ENCODE assay signal across 8 cellular contexts in the genomic region with DNA sequence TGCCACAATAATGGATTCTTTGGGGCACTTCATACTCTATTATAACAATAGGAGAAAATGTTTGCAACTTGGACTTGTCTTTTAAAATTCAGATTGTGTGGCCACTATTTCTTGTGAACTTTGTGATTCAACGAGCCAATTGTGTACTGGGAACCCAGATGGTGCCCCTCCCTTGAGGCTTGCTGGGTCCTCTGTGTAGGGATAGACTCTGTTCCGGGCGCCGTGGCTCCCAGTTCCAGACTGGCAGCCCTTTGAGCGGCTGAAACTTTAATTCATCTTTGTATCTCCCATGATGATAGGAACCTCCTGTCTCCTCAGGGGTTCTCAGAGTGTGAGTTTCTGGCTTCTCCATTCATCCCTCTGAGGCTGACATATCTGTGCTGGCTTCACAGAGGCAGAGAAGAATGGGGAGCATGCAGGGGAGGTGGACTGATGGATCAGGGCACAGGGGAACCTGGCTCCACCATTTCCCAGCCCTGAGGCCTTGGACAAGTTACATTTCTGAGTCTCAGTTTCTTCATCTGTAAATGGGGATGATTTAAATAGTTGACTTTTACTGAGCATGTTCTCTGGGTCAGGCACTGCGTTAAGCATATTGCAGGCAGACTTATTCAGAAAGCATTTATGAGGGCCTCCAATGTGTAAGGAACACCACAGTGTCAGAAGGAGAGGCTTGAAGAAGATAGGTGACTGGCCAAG. TPM values are rescaled to one million over a fixed set of nuclear protein-coding genes. Genes with fewer than 3 reads are reported as not detected.
DNase-seq lines count a peak whose midpoint lies in the region; ATAC-seq and TF ChIP-seq lines count a peak whose summit lies in the region.

No MANE protein-coding gene starts in this region.

- peak overlapping the region; percentile 99 for H3K27ac Mint-ChIP-seq in CD8-positive, alpha-beta T cell

- H3K4me3 Mint-ChIP-seq in CD8-positive, alpha-beta T cell, result peak overlapping the region; percentile 87

- no peaks in the 10 kb centered on the region for H4K20me1 ChIP-seq in PC-9 (ENCODE audit: insufficient read depth)

- H3K4me1 ChIP-seq in CD8-positive, alpha-beta T cell (ENCODE audit: insufficient read depth, low read length), result peaks cover 50% of the 10 kb centered on the region
- H3K4me1 ChIP-seq in PC-9 (replicated peaks; ENCODE audit: insufficient read depth) (peaks cover 40% of the 10 kb centered on the region), esophagus (ENCODE audit: control insufficient read depth in 2 of 2, insufficient read depth in 2 of 2, low read length in 1 of 2) (peaks cover 3 to 12% of the 10 kb centered on the region in 2 donors), psoas muscle (peaks cover 27% of the 10 kb centered on the region)

- peak overlapping the region; percentile 59; the same call in 1 of the 2 replicates for H3K4me2 ChIP-seq in PC-9

- no peaks in the 10 kb centered on the region for H3K79me2 ChIP-seq in PC-9 (ENCODE audit: low read depth)

- peaks cover 61% of the 10 kb centered on the region for H3K4me1 Mint-ChIP-seq in CD8-positive, alpha-beta T cell (ENCODE audit: low read depth)

- H3K27me3 ChIP-seq in CD8-positive, alpha-beta T cell (ENCODE audit: insufficient read depth, low read length), result no peaks in the 10 kb centered on the region
- H3K27me3 ChIP-seq in PC-9 (ENCODE audit: insufficient read depth, low read depth) (no peaks in the 10 kb centered on the region), esophagus (ENCODE audit: control insufficient read depth in 1 of 2, insufficient read depth in 2 of 2, low read length in 2 of 2) (no peaks in the 10 kb centered on the region), psoas muscle (ENCODE audit: insufficient read depth in 3 of 3, low read length in 2 of 3) (no peaks in the 10 kb centered on the region)

- no peak overlapping the region for H3K27ac ChIP-seq in CD8-positive, alpha-beta T cell (ENCODE audit: low read depth, low read length)
- H3K27ac ChIP-seq in PC-9 (peak overlapping the region; percentile 74), esophagus (ENCODE audit: low read depth in 2 of 2, low read length in 1 of 2) (peak overlapping the region; percentile 69 to 86), psoas muscle (peak overlapping the region; percentile 59)

- H2AFZ ChIP-seq in PC-9, result no peak overlapping the region

- peaks cover 9% of the 10 kb centered on the region for H3K36me3 Mint-ChIP-seq in CD8-positive, alpha-beta T cell

- no TSS peak for BruUV-seq in PC-9 (replicated peaks; lab: Mats Ljungman, UMichigan)

- no peaks in the 10 kb centered on the region for H3K36me3 ChIP-seq in CD8-positive, alpha-beta T cell (ENCODE audit: insufficient read depth, low read length)
- no peaks in the 10 kb centered on the region for H3K36me3 ChIP-seq in PC-9 (ENCODE audit: low read depth)
- H3K36me3 ChIP-seq in esophagus (ENCODE audit: control insufficient read depth in 2 of 2, insufficient read depth in 2 of 2, low read length in 1 of 2), result no peaks in the 10 kb centered on the region
- H3K36me3 ChIP-seq in psoas muscle (ENCODE audit: insufficient read depth in 1 of 2, low read depth in 1 of 2), result no peaks in the 10 kb centered on the region

- peaks cover 11% of the 10 kb centered on the region; the same call in 1 of the 2 replicates for H3F3A ChIP-seq in PC-9 (ENCODE audit: insufficient read depth, low read depth)

- peaks cover 6% of the 10 kb centered on the region for H3K9me3 ChIP-seq in CD8-positive, alpha-beta T cell (ENCODE audit: low read length)
- H3K9me3 ChIP-seq in PC-9 (ENCODE audit: insufficient read depth, low read depth) (no peaks in the 10 kb centered on the region), esophagus (ENCODE audit: control insufficient read depth in 2 of 2, insufficient read depth in 1 of 2, low read depth in 1 of 2, low read length in 1 of 2) (peaks cover 0 to 4% of the 10 kb centered on the region in 2 donors), psoas muscle (peaks cover 9% of the 10 kb centered on the region)

- TF ChIP-seq CTCF in CD8-positive, alpha-beta T cell (IDR thresholded peaks at IDR 0.05), result no peak
- TF ChIP-seq CTCF in PC-9 (conservative IDR thresholded peaks at IDR 0.05), result no peak
- TF ChIP-seq CTCF in psoas muscle (IDR thresholded peaks at IDR 0.05), result no peak

- H3K27me3 Mint-ChIP-seq in CD8-positive, alpha-beta T cell (ENCODE audit: low read depth), result no peaks in the 10 kb centered on the region

- ATAC-seq in CD8-positive, alpha-beta T cell, result no peak
- ATAC-seq in psoas muscle, result no peak
- ATAC-seq in GM21529 (IDR thresholded peaks at IDR 0.05; ENCODE audit: unreplicated experiment), result no peak

- H3K9me2 ChIP-seq in PC-9 (ENCODE audit: insufficient read depth), result no peaks in the 10 kb centered on the region

- no peak for DNase-seq in CD8-positive, alpha-beta T cell
- DNase-seq in PC-9, result no peak
- no peak for DNase-seq in psoas muscle
- no peak for DNase-seq in central memory CD4-positive, alpha-beta T cell
- DNase-seq in NCI-H82 (lab: John Stamatoyannopoulos, UW), result no peak
- DNase-seq in DMS53 treated with DMSO at 0.1 percent for 48 hours (lab: John Stamatoyannopoulos, UW; ENCODE audit: unreplicated experiment), result no peak

- CTCF ChIA-PET in CD8-positive, alpha-beta T cell (lab: Charles Lee), result no interaction called here
- CTCF ChIA-PET in PC-9 (lab: Charles Lee), result no interaction called here

- 90% methylated on average over 6 of the region's 6 CpGs for WGBS in esophagus, 2 donors
- 77 to 84% (median 81%) methylated on average over 6 of the region's 6 CpGs for WGBS in psoas muscle, 3 donors

- intact Hi-C loops in CD8-positive, alpha-beta T cell (cut with DNase I, micrococcal nuclease), result loop anchor here in 1 of 2 experiments (10.0 kb wide), 1 partner anchor 882 kb away; no protein-coding TSS in a partner anchor
- intact Hi-C loops in PC-9 (cut with micrococcal nuclease; ENCODE audit: unreplicated experiment) (no loop called here), psoas muscle (cut with DNase I) (loop anchor here (5.0 kb wide), 1 partner anchor 54 kb away; a partner anchor contains a TSS)

- H3K9me3 Mint-ChIP-seq in CD8-positive, alpha-beta T cell, result peaks cover 6% of the 10 kb centered on the region

- POLR2A ChIA-PET in CD8-positive, alpha-beta T cell (lab: Charles Lee), result no interaction called here
- POLR2A ChIA-PET in PC-9 (lab: Charles Lee; ENCODE audit: unreplicated experiment), result interaction anchor here (0.7 kb wide), 1 partner anchor 40 kb away, joined by 10 read pairs; no protein-coding TSS in a partner anchor

- H3K4me3 ChIP-seq in CD8-positive, alpha-beta T cell (ENCODE audit: low read depth, low read length), result no peak overlapping the region
- H3K4me3 ChIP-seq in PC-9, result no peak overlapping the region
- H3K4me3 ChIP-seq in esophagus (ENCODE audit: low read depth in 1 of 2, low read length in 2 of 2), result no peak overlapping the region
- no peak overlapping the region for H3K4me3 ChIP-seq in psoas muscle

RNA-seq across cellular contexts. Expression of a gene that starts 15.2 kb away (rescaled TPM):
- 1 to 10 TPM; 3.6 to 4.1 TPM for total RNA-seq in CD8-positive, alpha-beta T cell
- total RNA-seq in PC-9 (2021) (14.2 and 17.5 TPM in 2 replicates), psoas muscle (1 to 10 TPM in 1 of 4 donors, under 1 TPM in 3; 0.46 to 1.2 (median 0.92) TPM)
- polyA plus RNA-seq in esophagus (1 to 10 TPM; 1.4 to 1.9 TPM), psoas muscle (under 1 TPM; 0.18 to 0.30 (median 0.20) TPM)

RNA-seq across cellular contexts. Expression of a gene that starts 54.8 kb away (rescaled TPM):
- 1 to 10 TPM; 7.9 to 8.2 TPM for total RNA-seq in CD8-positive, alpha-beta T cell
- total RNA-seq in PC-9 (2021), result 7.5 and 7.9 TPM in 2 replicates
- 1 to 10 TPM; 4.8 to 6.6 TPM for polyA plus RNA-seq in esophagus
- 1 to 10 TPM; 5.2 to 6.7 (median 6.2) TPM for total RNA-seq in psoas muscle
- polyA plus RNA-seq in psoas muscle, result 1 to 10 TPM; 1.9 to 4.4 (median 2.9) TPM
